15 cellular contexts compared by ENCODE assay signal in genomic region chr10:103127241-103127640, GRCh38.
"Had no signal": no experiment of that assay in that cellular context is flagged by ENCODE, and none has a peak within 500 bp of the region (broad histone marks: within the 10 kb centered on the region; RNA-seq: fewer than 3 reads in every experiment).

No MANE protein-coding gene starts in this region.

- H3K36me3 ChIP-seq: ovary had no signal

- H3K9me3 ChIP-seq: gastroesophageal sphincter, ovary had no signal

- H3K4me3 Mint-ChIP-seq: activated naive CD8-positive, alpha-beta T cell treated with anti-CD3 and anti-CD28 coated beads, Interleukin-2, amount 10 ng/mL, durations not matched to agents 7 days and 5 days; dendritic cell treated with granulocyte-macrophage colony-stimulating factor and Interleukin-4, amounts not matched to agents 40 ng/mL and 50 ng/mL, for 4 days; effector memory CD8-positive, alpha-beta T cell had no signal

- DNase-seq: activated CD4-positive, alpha-beta T cell treated with anti-CD3 and anti-CD28 coated beads, Interleukin-2, amount 50 U/mL, for 1 hour; activated CD8-positive, alpha-beta memory T cell treated with anti-CD3 and anti-CD28 coated beads for 24 hours; activated naive CD4-positive, alpha-beta T cell; activated naive CD8-positive, alpha-beta T cell treated with anti-CD3 and anti-CD28 coated beads, Interleukin-2, amount 10 ng/mL, durations not matched to agents 7 days and 5 days; anterior cingulate cortex; cerebellar nuclear complex; effector memory CD8-positive, alpha-beta T cell; islet precursor cell; midbrain; ovary; stimulated activated CD4-positive, alpha-beta T cell treated with anti-CD3 and anti-CD28 coated beads, Interleukin-1b, Interleukin-23, amount 100 ng/mL, for 48 hours had no signal

- H3K4me3 ChIP-seq: gastroesophageal sphincter, lung, ovary had no signal

- ATAC-seq: activated CD4-positive, CD25-positive, alpha-beta regulatory T cell treated with anti-CD3 and anti-CD28 coated beads, Interleukin-2, amount 50 U/mL, for 24 hours; effector memory CD8-positive, alpha-beta T cell; gastroesophageal sphincter had no signal

- H3K27me3 ChIP-seq: gastroesophageal sphincter, ovary had no signal

- H3K27me3 Mint-ChIP-seq: activated naive CD8-positive, alpha-beta T cell treated with anti-CD3 and anti-CD28 coated beads, Interleukin-2, amount 10 ng/mL, durations not matched to agents 7 days and 5 days; dendritic cell treated with granulocyte-macrophage colony-stimulating factor and Interleukin-4, amounts not matched to agents 40 ng/mL and 50 ng/mL, for 4 days; effector memory CD8-positive, alpha-beta T cell had no signal

- H3K9me3 Mint-ChIP-seq: dendritic cell treated with granulocyte-macrophage colony-stimulating factor and Interleukin-4, amounts not matched to agents 40 ng/mL and 50 ng/mL, for 4 days; effector memory CD8-positive, alpha-beta T cell had no signal

- H3K27ac Mint-ChIP-seq: activated naive CD8-positive, alpha-beta T cell treated with anti-CD3 and anti-CD28 coated beads, Interleukin-2, amount 10 ng/mL, durations not matched to agents 7 days and 5 days; dendritic cell treated with granulocyte-macrophage colony-stimulating factor and Interleukin-4, amounts not matched to agents 40 ng/mL and 50 ng/mL, for 4 days had no signal

- H3K27ac ChIP-seq: gastroesophageal sphincter, ovary had no signal
